ENCODE assay signal across 13 cellular contexts in genomic region chr6:107154131-107154906, GRCh38. TPM values are rescaled to one million over a fixed set of nuclear protein-coding genes. Genes with fewer than 3 reads are reported as not detected.
DNase-seq lines count a peak whose midpoint lies in the region; ATAC-seq, FAIRE-seq and TF ChIP-seq lines count a peak whose summit lies in the region.
"Had no signal": no experiment of that assay in that cellular context is flagged by ENCODE, and none has a peak within 500 bp of the region (broad histone marks: within the 10 kb centered on the region; RNA-seq: fewer than 3 reads in every experiment).

No MANE protein-coding gene starts in this region.

- intact Hi-C loops in pancreas (cut with DNase I), result no loop called here
- intact Hi-C loops in left ventricle myocardium inferior (cut with micrococcal nuclease), result no loop called here
- intact Hi-C loops in activated CD8-positive, alpha-beta T cell treated with anti-CD3 and anti-CD28 coated beads for 36 hours (cut with micrococcal nuclease), result no loop called here
- intact Hi-C loops in Right ventricle myocardium inferior (cut with DNase I), result no loop called here

- no peaks in the 10 kb centered on the region for H3K36me3 ChIP-seq in HUES64 (ENCODE audit: insufficient read depth, low read length)
- H3K36me3 ChIP-seq in pancreas, result no peaks in the 10 kb centered on the region
- no peaks in the 10 kb centered on the region for H3K36me3 ChIP-seq in left ventricle myocardium inferior

- H3K4me1 ChIP-seq in HUES64 (ENCODE audit: insufficient read depth, low read length) (peaks cover 22% of the 10 kb centered on the region), pancreas (peaks cover 16 to 34% (median 24%) of the 10 kb centered on the region in 3 donors), left ventricle myocardium inferior (no peaks in the 10 kb centered on the region)

- H3K9me3 ChIP-seq in HUES64 (ENCODE audit: insufficient read depth, low read depth, low read length), result no peaks in the 10 kb centered on the region
- no peaks in the 10 kb centered on the region for H3K9me3 ChIP-seq in pancreas
- no peaks in the 10 kb centered on the region for H3K9me3 ChIP-seq in left ventricle myocardium inferior (replicated peaks)

- DNase-seq in NCI-H345 treated with DMSO at 0.1 percent for 48 hours (lab: John Stamatoyannopoulos, UW; ENCODE audit: unreplicated experiment) (peak; percentile 29), glutamatergic neuron (peak; percentile 66), pancreas (peak in 4 of 6 donors; percentile 20 to 66 (median 30)), left ventricle myocardium inferior (no peak), Right ventricle myocardium inferior (ENCODE audit: missing footprints) (no peak)
- no peak for DNase-seq in activated CD8-positive, alpha-beta T cell treated with anti-CD3 and anti-CD28 coated beads for 36 hours
- DNase-seq: CD4-positive, alpha-beta T cell; NCI-H524 treated with DMSO at 0.1 percent for 48 hours; SW 1271 had no signal

- H3K27me3 ChIP-seq in HUES64 (ENCODE audit: insufficient read depth, low read length), result no peaks in the 10 kb centered on the region
- no peaks in the 10 kb centered on the region for H3K27me3 ChIP-seq in pancreas
- H3K27me3 ChIP-seq in left ventricle myocardium inferior (ENCODE audit: low read depth), result no peaks in the 10 kb centered on the region

- H3K27me3 Mint-ChIP-seq in glutamatergic neuron (ENCODE audit: unreplicated experiment), result no peaks in the 10 kb centered on the region
- no peaks in the 10 kb centered on the region for H3K27me3 Mint-ChIP-seq in activated CD8-positive, alpha-beta T cell treated with anti-CD3 and anti-CD28 coated beads for 36 hours
- H3K27me3 Mint-ChIP-seq: CD4-positive, alpha-beta T cell had no signal

- H3K4me3 ChIP-seq in HUES64 (ENCODE audit: low read length), result no peak overlapping the region
- H3K4me3 ChIP-seq in pancreas, result no peak overlapping the region
- no peak overlapping the region for H3K4me3 ChIP-seq in left ventricle myocardium inferior

- H3K4me1 Mint-ChIP-seq in glutamatergic neuron (ENCODE audit: low read depth, unreplicated experiment), result peaks cover 14% of the 10 kb centered on the region
- H3K4me1 Mint-ChIP-seq in activated CD8-positive, alpha-beta T cell treated with anti-CD3 and anti-CD28 coated beads for 36 hours (ENCODE audit: low read depth), result no peaks in the 10 kb centered on the region

- H3K4me3 Mint-ChIP-seq in glutamatergic neuron (ENCODE audit: unreplicated experiment), result peak overlapping the region; percentile 69
- no peak overlapping the region for H3K4me3 Mint-ChIP-seq in activated CD8-positive, alpha-beta T cell treated with anti-CD3 and anti-CD28 coated beads for 36 hours
- H3K4me3 Mint-ChIP-seq: CD4-positive, alpha-beta T cell had no signal

- H3K27ac Mint-ChIP-seq in glutamatergic neuron (ENCODE audit: unreplicated experiment), result peak overlapping the region; percentile 91
- no peak overlapping the region for H3K27ac Mint-ChIP-seq in activated CD8-positive, alpha-beta T cell treated with anti-CD3 and anti-CD28 coated beads for 36 hours
- H3K27ac Mint-ChIP-seq: CD4-positive, alpha-beta T cell had no signal

- FAIRE-seq in pancreas (lab: Jason Lieb, UNC), result no peak
- FAIRE-seq: keratinocyte had no signal

- TF ChIP-seq CTCF in glutamatergic neuron (IDR thresholded peaks at IDR 0.05; ENCODE audit: partially characterized antibody, unreplicated experiment), result no peak
- TF ChIP-seq CTCF in pancreas (IDR thresholded peaks at IDR 0.05), result no peak
- no peak for TF ChIP-seq CTCF in left ventricle myocardium inferior (IDR thresholded peaks at IDR 0.05; ENCODE audit: borderline replicate concordance)
- TF ChIP-seq CTCF in activated CD8-positive, alpha-beta T cell treated with anti-CD3 and anti-CD28 coated beads for 36 hours (IDR thresholded peaks at IDR 0.05), result no peak

- 61% methylated on average over 10 of the region's 13 CpGs for WGBS in HUES64
- WGBS in pancreas, 2 donors, result 40 to 47% methylated on average over 13 of the region's 13 CpGs

- no peaks in the 10 kb centered on the region for H3K36me3 Mint-ChIP-seq in glutamatergic neuron (ENCODE audit: unreplicated experiment)
- H3K36me3 Mint-ChIP-seq in activated CD8-positive, alpha-beta T cell treated with anti-CD3 and anti-CD28 coated beads for 36 hours (ENCODE audit: low read depth), result no peaks in the 10 kb centered on the region

- H3K27ac ChIP-seq in HUES64 (ENCODE audit: low read depth, low read length), result peak overlapping the region; percentile 41; the same call in 1 of the 2 replicates
- H3K27ac ChIP-seq in pancreas, result peak overlapping the region in 3 of 4 donors; percentile 16 to 55 (median 53)
- no peak overlapping the region for H3K27ac ChIP-seq in left ventricle myocardium inferior (replicated peaks)
- H3K27ac ChIP-seq: epithelial cell of prostate had no signal

- ATAC-seq in pancreas (peak; percentile 49 to 81 (median 78)), GM18861 (IDR thresholded peaks at IDR 0.05; ENCODE audit: unreplicated experiment) (no peak), Right ventricle myocardium inferior (no peak)
- no peak for ATAC-seq in activated CD8-positive, alpha-beta T cell treated with anti-CD3 and anti-CD28 coated beads for 36 hours

- H3K9me3 Mint-ChIP-seq in glutamatergic neuron (ENCODE audit: unreplicated experiment), result no peaks in the 10 kb centered on the region
- H3K9me3 Mint-ChIP-seq in activated CD8-positive, alpha-beta T cell treated with anti-CD3 and anti-CD28 coated beads for 36 hours, result no peaks in the 10 kb centered on the region
- H3K9me3 Mint-ChIP-seq: CD4-positive, alpha-beta T cell had no signal

- CTCF ChIA-PET in activated CD8-positive, alpha-beta T cell treated with anti-CD3 and anti-CD28 coated beads for 36 hours (lab: Charles Lee), result no interaction called here

- POLR2A ChIA-PET in activated CD8-positive, alpha-beta T cell treated with anti-CD3 and anti-CD28 coated beads for 36 hours (lab: Charles Lee), result no interaction called here

- peak overlapping the region; percentile 54; the same call in 1 of the 2 replicates for H3K9ac ChIP-seq in HUES64 (ENCODE audit: low read depth, low read length)

RNA-seq across cellular contexts. Expression of gene BEND3, which starts 39.0 kb away (rescaled TPM):
- 20.8 TPM for polyA plus RNA-seq in HUES64 (2013, experiment 1 of 2)
- polyA plus RNA-seq in HUES64 (2013, experiment 2 of 2), result 16.9 TPM
- total RNA-seq in glutamatergic neuron (ENCODE audit: unreplicated experiment), result 10.9 TPM
- 1 to 10 TPM; 1.4 to 3.4 (median 2.5) TPM for total RNA-seq in pancreas
- under 1 TPM; 0.77 to 0.87 TPM for polyA plus RNA-seq in pancreas
- total RNA-seq in left ventricle myocardium inferior, result 1.5 TPM
- total RNA-seq in activated CD8-positive, alpha-beta T cell treated with anti-CD3 and anti-CD28 coated beads for 36 hours, result 1 to 10 TPM; 5.8 to 6.3 TPM
- 1.6 TPM for total RNA-seq in Right ventricle myocardium inferior

Comparison
In these comparisons a context has a peak if more than half of its experiments do, and no peak if none do; other contexts are left out.
1. DNase-seq: peak in NCI-H345 treated with DMSO at 0.1 percent for 48 hours (single experiment), glutamatergic neuron (single experiment) and pancreas (4 of 6); none in left ventricle myocardium inferior (single experiment), activated CD8-positive, alpha-beta T cell treated with anti-CD3 and anti-CD28 coated beads for 36 hours (single experiment) and Right ventricle myocardium inferior (single experiment).
2. ATAC-seq: peak in pancreas (4 of 4); none in GM18861 (single experiment), activated CD8-positive, alpha-beta T cell treated with anti-CD3 and anti-CD28 coated beads for 36 hours (single experiment) and Right ventricle myocardium inferior (single experiment).